Comparison of ENCODE assay signal across 8 cellular contexts in genomic region chr2:113248997-113249770, GRCh38. TPM values are rescaled to one million over a fixed set of nuclear protein-coding genes. Genes with fewer than 3 reads are reported as not detected.
DNase-seq lines count a peak whose midpoint lies in the region; ATAC-seq and TF ChIP-seq lines count a peak whose summit lies in the region.

No MANE protein-coding gene starts in this region.

- H3K9me3 ChIP-seq in OCI-LY3 (ENCODE audit: insufficient read depth, low read length), result no peaks in the 10 kb centered on the region
- no peaks in the 10 kb centered on the region for H3K9me3 ChIP-seq in esophagus muscularis mucosa

- peak; percentile 72 for DNase-seq in HPDE6-E6E7 (ENCODE audit: extremely low spot score)
- DNase-seq in activated T-cell treated with anti-CD3 and anti-CD28 coated beads for 48 hours (ENCODE audit: low read depth), result peak; percentile 66
- peak; percentile 95 for DNase-seq in esophagus muscularis mucosa (ENCODE audit: extremely low spot score)
- peak; percentile 59 to 86 (median 74) for DNase-seq in naive thymus-derived CD8-positive, alpha-beta T cell

- peaks cover 0 to 13% (median 0%) of the 10 kb centered on the region in 9 donors for H3K9me3 Mint-ChIP-seq in naive thymus-derived CD8-positive, alpha-beta T cell
- H3K9me3 Mint-ChIP-seq in stimulated activated memory B cell treated with anti-CD40 and anti-IgM and Interleukin-4, amounts not matched to agents 10 μg/mL and 1 μg/mL and 100 μg/mL, for 72 hours, result no peaks in the 10 kb centered on the region

- TF ChIP-seq CTCF in GM12873 (IDR thresholded peaks at IDR 0.05; ENCODE audit: insufficient read depth, low read depth, low read length, missing control alignments) (peak; percentile 93), OCI-LY3 (IDR thresholded peaks at IDR 0.05; ENCODE audit: low read depth, low read length) (peak; percentile 97), esophagus muscularis mucosa (IDR thresholded peaks at IDR 0.05) (peak; percentile 87 to 92 (median 89))

- 0 out of 2 replicates have a peak overlapping the region, but pooled peaks have one; percentile 32 for H3K4me3 ChIP-seq in OCI-LY3 (ENCODE audit: low read length)
- no peak overlapping the region for H3K4me3 ChIP-seq in esophagus muscularis mucosa

- no peaks in the 10 kb centered on the region for H3K36me3 ChIP-seq in OCI-LY3 (replicated peaks; ENCODE audit: low read depth, low read length)
- H3K36me3 ChIP-seq in esophagus muscularis mucosa, result no peaks in the 10 kb centered on the region

- H3K27me3 ChIP-seq in OCI-LY3 (ENCODE audit: low read depth, low read length) (no peaks in the 10 kb centered on the region), esophagus muscularis mucosa (no peaks in the 10 kb centered on the region)

- no peak for TF ChIP-seq POLR2A in esophagus muscularis mucosa (IDR thresholded peaks at IDR 0.05; ENCODE audit: low read depth)

- 41% methylated on average over 10 of the region's 10 CpGs for WGBS in esophagus muscularis mucosa

- intact Hi-C loops in esophagus muscularis mucosa (cut with DNase I), result loop anchor here (1.0 to 5.0 kb wide), 2 partner anchors 47 to 121 kb away; no protein-coding TSS in a partner anchor

- peak overlapping the region; percentile 62 for H2AFZ ChIP-seq in OCI-LY3 (ENCODE audit: low read depth, low read length)

- H3K79me2 ChIP-seq in OCI-LY3 (ENCODE audit: low read length), result no peaks in the 10 kb centered on the region

- H4K20me1 ChIP-seq in OCI-LY3 (ENCODE audit: insufficient read depth, low read length), result no peaks in the 10 kb centered on the region

- no peak for TF ChIP-seq EP300 in esophagus muscularis mucosa (IDR thresholded peaks at IDR 0.05)

- H3K27ac ChIP-seq in OCI-LY3 (ENCODE audit: low read length) (no peak overlapping the region), esophagus muscularis mucosa (replicated peaks in 1 of 4) (no peak overlapping the region)

- peak overlapping the region; percentile 47 for H3K4me2 ChIP-seq in OCI-LY3 (ENCODE audit: low read length)

- peak overlapping the region in 1 of 10 donors; percentile 54 for H3K4me3 Mint-ChIP-seq in naive thymus-derived CD8-positive, alpha-beta T cell
- H3K4me3 Mint-ChIP-seq in stimulated activated memory B cell treated with anti-CD40 and anti-IgM and Interleukin-4, amounts not matched to agents 10 μg/mL and 1 μg/mL and 100 μg/mL, for 72 hours, result no peak overlapping the region

- peaks cover 4% of the 10 kb centered on the region; the same call in 1 of the 2 replicates for H3K4me1 ChIP-seq in OCI-LY3 (ENCODE audit: low read length)
- peaks cover 6 to 11% (median 9%) of the 10 kb centered on the region in 4 donors for H3K4me1 ChIP-seq in esophagus muscularis mucosa

- no peaks in the 10 kb centered on the region for H3K27me3 Mint-ChIP-seq in naive thymus-derived CD8-positive, alpha-beta T cell
- no peaks in the 10 kb centered on the region for H3K27me3 Mint-ChIP-seq in stimulated activated memory B cell treated with anti-CD40 and anti-IgM and Interleukin-4, amounts not matched to agents 10 μg/mL and 1 μg/mL and 100 μg/mL, for 72 hours

- ATAC-seq in naive thymus-derived CD8-positive, alpha-beta T cell, result peak; percentile 51 to 67
- ATAC-seq in stimulated activated memory B cell treated with anti-CD40 and anti-IgM and Interleukin-4, amounts not matched to agents 10 μg/mL and 1 μg/mL and 100 μg/mL, for 72 hours, result peak; percentile 75
- no peak for ATAC-seq in GM21576 (IDR thresholded peaks at IDR 0.05; ENCODE audit: unreplicated experiment)

- H3K9ac ChIP-seq in OCI-LY3 (ENCODE audit: low read length), result no peak overlapping the region

- peaks cover 30 to 51% (median 50%) of the 10 kb centered on the region in 4 donors for H3K4me1 Mint-ChIP-seq in naive thymus-derived CD8-positive, alpha-beta T cell
- peaks cover 13% of the 10 kb centered on the region for H3K4me1 Mint-ChIP-seq in stimulated activated memory B cell treated with anti-CD40 and anti-IgM and Interleukin-4, amounts not matched to agents 10 μg/mL and 1 μg/mL and 100 μg/mL, for 72 hours

- POLR2A ChIA-PET in naive thymus-derived CD8-positive, alpha-beta T cell (lab: Charles Lee), result interaction anchor here (0.9 to 1.6 kb wide), 3 partner anchors 120 to 141 kb away, joined by 3 to 5 read pairs (median 4); no protein-coding TSS in a partner anchor

- H3K36me3 Mint-ChIP-seq in naive thymus-derived CD8-positive, alpha-beta T cell, result no peaks in the 10 kb centered on the region
- no peaks in the 10 kb centered on the region for H3K36me3 Mint-ChIP-seq in stimulated activated memory B cell treated with anti-CD40 and anti-IgM and Interleukin-4, amounts not matched to agents 10 μg/mL and 1 μg/mL and 100 μg/mL, for 72 hours

- H3K27ac Mint-ChIP-seq in naive thymus-derived CD8-positive, alpha-beta T cell, result peak overlapping the region; percentile 35 to 93 (median 79)
- H3K27ac Mint-ChIP-seq in stimulated activated memory B cell treated with anti-CD40 and anti-IgM and Interleukin-4, amounts not matched to agents 10 μg/mL and 1 μg/mL and 100 μg/mL, for 72 hours, result no peak overlapping the region

RNA-seq across cellular contexts. Expression of gene PAX8, which starts 29.5 kb away (rescaled TPM):
- total RNA-seq in esophagus muscularis mucosa, result 1 to 10 TPM in 2 of 4 donors, under 1 TPM in 2; 0.58 to 2.1 (median 1.1) TPM
- total RNA-seq in naive thymus-derived CD8-positive, alpha-beta T cell, result 1 to 10 TPM in 1 of 2 experiments, under 1 TPM in 1; 0.82 to 1.6 TPM
- under 1 TPM; 0.52 to 0.73 (median 0.68) TPM for polyA plus RNA-seq in naive thymus-derived CD8-positive, alpha-beta T cell
